In genomic region chr1:151475175-151475574, GRCh38 we compare ENCODE assay signal across 1 cellular context.
TF ChIP-seq lines count a peak whose summit lies in the region.

No MANE protein-coding gene starts in this region.

TF ChIP-seq in WTC11, 78 proteins besides CTCF, POLR2A, EP300 and RAD21 (continued from another document):
- no peak for TF ChIP-seq MLX (CRISPR knock-in tag; IDR thresholded peaks at IDR 0.05)
- TF ChIP-seq FOXP4 (CRISPR knock-in tag; IDR thresholded peaks at IDR 0.05), result no peak
- no peak for TF ChIP-seq TP53 (CRISPR knock-in tag; IDR thresholded peaks at IDR 0.05)
- no peak for TF ChIP-seq TEAD1 (CRISPR knock-in tag; IDR thresholded peaks at IDR 0.05)
- TF ChIP-seq, protein P1, sequence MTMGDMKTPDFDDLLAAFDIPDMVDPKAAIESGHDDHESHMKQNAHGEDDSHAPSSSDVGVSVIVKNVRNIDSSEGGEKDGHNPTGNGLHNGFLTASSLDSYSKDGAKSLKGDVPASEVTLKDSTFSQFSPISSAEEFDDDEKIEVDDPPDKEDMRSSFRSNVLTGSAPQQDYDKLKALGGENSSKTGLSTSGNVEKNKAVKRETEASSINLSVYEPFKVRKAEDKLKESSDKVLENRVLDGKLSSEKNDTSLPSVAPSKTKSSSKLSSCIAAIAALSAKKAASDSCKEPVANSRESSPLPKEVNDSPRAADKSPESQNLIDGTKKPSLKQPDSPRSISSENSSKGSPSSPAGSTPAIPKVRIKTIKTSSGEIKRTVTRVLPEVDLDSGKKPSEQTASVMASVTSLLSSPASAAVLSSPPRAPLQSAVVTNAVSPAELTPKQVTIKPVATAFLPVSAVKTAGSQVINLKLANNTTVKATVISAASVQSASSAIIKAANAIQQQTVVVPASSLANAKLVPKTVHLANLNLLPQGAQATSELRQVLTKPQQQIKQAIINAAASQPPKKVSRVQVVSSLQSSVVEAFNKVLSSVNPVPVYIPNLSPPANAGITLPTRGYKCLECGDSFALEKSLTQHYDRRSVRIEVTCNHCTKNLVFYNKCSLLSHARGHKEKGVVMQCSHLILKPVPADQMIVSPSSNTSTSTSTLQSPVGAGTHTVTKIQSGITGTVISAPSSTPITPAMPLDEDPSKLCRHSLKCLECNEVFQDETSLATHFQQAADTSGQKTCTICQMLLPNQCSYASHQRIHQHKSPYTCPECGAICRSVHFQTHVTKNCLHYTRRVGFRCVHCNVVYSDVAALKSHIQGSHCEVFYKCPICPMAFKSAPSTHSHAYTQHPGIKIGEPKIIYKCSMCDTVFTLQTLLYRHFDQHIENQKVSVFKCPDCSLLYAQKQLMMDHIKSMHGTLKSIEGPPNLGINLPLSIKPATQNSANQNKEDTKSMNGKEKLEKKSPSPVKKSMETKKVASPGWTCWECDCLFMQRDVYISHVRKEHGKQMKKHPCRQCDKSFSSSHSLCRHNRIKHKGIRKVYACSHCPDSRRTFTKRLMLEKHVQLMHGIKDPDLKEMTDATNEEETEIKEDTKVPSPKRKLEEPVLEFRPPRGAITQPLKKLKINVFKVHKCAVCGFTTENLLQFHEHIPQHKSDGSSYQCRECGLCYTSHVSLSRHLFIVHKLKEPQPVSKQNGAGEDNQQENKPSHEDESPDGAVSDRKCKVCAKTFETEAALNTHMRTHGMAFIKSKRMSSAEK (CRISPR knock-in tag; IDR thresholded peaks at IDR 0.05; ENCODE audit: borderline replicate concordance), result no peak
- TF ChIP-seq SP1 (CRISPR knock-in tag; conservative IDR thresholded peaks at IDR 0.05), result no peak
- TF ChIP-seq MYBL2 (CRISPR knock-in tag; IDR thresholded peaks at IDR 0.05), result no peak
- no peak for TF ChIP-seq E2F5 (CRISPR knock-in tag; IDR thresholded peaks at IDR 0.05)
- TF ChIP-seq USF1 (CRISPR knock-in tag; IDR thresholded peaks at IDR 0.05), result no peak
- no peak for TF ChIP-seq CREB1 (CRISPR knock-in tag; IDR thresholded peaks at IDR 0.05)
- no peak for TF ChIP-seq ZNF423 (CRISPR knock-in tag; IDR thresholded peaks at IDR 0.05)
- TF ChIP-seq, protein P2, sequence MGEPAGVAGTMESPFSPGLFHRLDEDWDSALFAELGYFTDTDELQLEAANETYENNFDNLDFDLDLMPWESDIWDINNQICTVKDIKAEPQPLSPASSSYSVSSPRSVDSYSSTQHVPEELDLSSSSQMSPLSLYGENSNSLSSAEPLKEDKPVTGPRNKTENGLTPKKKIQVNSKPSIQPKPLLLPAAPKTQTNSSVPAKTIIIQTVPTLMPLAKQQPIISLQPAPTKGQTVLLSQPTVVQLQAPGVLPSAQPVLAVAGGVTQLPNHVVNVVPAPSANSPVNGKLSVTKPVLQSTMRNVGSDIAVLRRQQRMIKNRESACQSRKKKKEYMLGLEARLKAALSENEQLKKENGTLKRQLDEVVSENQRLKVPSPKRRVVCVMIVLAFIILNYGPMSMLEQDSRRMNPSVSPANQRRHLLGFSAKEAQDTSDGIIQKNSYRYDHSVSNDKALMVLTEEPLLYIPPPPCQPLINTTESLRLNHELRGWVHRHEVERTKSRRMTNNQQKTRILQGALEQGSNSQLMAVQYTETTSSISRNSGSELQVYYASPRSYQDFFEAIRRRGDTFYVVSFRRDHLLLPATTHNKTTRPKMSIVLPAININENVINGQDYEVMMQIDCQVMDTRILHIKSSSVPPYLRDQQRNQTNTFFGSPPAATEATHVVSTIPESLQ (CRISPR knock-in tag; IDR thresholded peaks at IDR 0.05), result no peak
- TF ChIP-seq, protein P3, sequence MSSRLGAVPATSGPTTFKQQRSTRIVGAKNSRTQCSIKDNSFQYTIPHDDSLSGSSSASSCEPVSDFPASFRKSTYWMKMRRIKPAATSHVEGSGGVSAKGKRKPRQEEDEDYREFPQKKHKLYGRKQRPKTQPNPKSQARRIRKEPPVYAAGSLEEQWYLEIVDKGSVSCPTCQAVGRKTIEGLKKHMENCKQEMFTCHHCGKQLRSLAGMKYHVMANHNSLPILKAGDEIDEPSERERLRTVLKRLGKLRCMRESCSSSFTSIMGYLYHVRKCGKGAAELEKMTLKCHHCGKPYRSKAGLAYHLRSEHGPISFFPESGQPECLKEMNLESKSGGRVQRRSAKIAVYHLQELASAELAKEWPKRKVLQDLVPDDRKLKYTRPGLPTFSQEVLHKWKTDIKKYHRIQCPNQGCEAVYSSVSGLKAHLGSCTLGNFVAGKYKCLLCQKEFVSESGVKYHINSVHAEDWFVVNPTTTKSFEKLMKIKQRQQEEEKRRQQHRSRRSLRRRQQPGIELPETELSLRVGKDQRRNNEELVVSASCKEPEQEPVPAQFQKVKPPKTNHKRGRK (CRISPR knock-in tag; IDR thresholded peaks at IDR 0.05; ENCODE audit: borderline replicate concordance), result no peak
- TF ChIP-seq GTF2I (CRISPR knock-in tag; conservative IDR thresholded peaks at IDR 0.05), result no peak
- TF ChIP-seq MXD4 (CRISPR knock-in tag; IDR thresholded peaks at IDR 0.05; ENCODE audit: borderline replicate concordance), result no peak
- TF ChIP-seq ZNF232 (CRISPR knock-in tag; IDR thresholded peaks at IDR 0.05), result no peak
